9 cellular contexts compared by ENCODE assay signal in the genomic region with DNA sequence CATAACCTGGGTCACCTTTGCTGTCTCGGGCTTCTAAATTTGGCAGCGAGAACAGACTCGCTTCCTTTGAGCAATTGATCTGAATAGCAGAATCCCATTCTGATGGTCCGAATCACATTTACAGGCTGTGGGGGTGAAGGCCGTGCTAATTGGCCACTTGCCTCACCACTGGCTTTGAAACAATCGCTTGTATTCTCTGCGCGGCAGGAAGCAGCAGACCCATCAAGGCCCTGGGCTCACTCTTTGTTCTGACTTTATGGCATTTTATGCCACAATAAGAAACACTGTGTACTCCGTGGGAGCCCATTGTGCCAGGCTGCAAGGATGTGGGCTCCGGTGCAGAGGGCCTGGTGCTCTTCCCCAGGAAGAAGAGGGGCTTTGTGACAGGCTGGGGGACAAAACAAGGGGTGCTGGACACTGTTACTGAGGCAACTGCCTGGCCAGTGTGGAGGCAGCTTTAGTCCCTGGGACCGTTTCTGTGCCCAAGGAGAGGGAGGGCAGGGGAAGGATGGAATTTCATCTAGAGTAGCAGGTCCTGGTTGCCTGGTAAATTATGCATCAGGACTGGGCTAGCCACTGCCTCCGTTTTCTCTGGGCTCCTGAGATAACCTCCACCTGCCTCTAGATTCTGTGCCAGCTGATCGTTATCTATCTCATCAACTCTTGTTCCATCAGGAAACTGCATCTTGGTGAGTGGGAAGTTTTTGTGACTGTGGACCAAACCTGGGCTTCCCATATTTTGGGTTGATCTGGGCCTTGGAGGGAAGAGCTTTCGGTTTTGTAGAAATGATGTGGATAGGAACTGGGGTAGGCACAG.
DNase-seq lines count a peak whose midpoint lies in the region; ATAC-seq, FAIRE-seq and TF ChIP-seq lines count a peak whose summit lies in the region.
"Had no signal": no experiment of that assay in that cellular context is flagged by ENCODE, and none has a peak within 500 bp of the region (broad histone marks: within the 10 kb centered on the region; RNA-seq: fewer than 3 reads in every experiment).

No MANE protein-coding gene starts in this region.

- H3K4ac ChIP-seq in H9 (ENCODE audit: low read depth, low read length) = no peak overlapping the region

- TF ChIP-seq CTCF in H9 (conservative IDR thresholded peaks at IDR 0.05) (no peak), astrocyte (IDR thresholded peaks at IDR 0.05; ENCODE audit: insufficient read depth, low read depth, low read length) (no peak)

- no peaks in the 10 kb centered on the region for H3K79me1 ChIP-seq in H9 (ENCODE audit: insufficient read depth, low read depth, low read length, poor library complexity, severe bottlenecking)

- H2BK5ac ChIP-seq in H9 (ENCODE audit: insufficient read length, low read length) = no peak overlapping the region

- no peak for FAIRE-seq in astrocyte (lab: Jason Lieb, UNC)

- H3K36me3 ChIP-seq in astrocyte (ENCODE audit: insufficient read depth, low read length) = no peaks in the 10 kb centered on the region

- H2AK5ac ChIP-seq in H9 (ENCODE audit: insufficient read length, low read length) = no peak overlapping the region

- no peak overlapping the region for H3K18ac ChIP-seq in H9 (ENCODE audit: insufficient read length, low read depth, low read length)

- no peaks in the 10 kb centered on the region for H3K79me2 ChIP-seq in H9 (ENCODE audit: insufficient read depth, low read length)
- H3K79me2 ChIP-seq in astrocyte (ENCODE audit: insufficient read depth, low read length) = no peaks in the 10 kb centered on the region

- no peak overlapping the region for H3K23ac ChIP-seq in H9 (ENCODE audit: insufficient read length, low read depth, low read length)

- H3K27me3 ChIP-seq in H9 (ENCODE audit: insufficient read depth, low read length) (no peaks in the 10 kb centered on the region; the same call in 1 of the 2 replicates), astrocyte (ENCODE audit: insufficient read depth, low read length) (no peaks in the 10 kb centered on the region)

- H3K4me1 Mint-ChIP-seq in H9 = peaks cover 27 to 32% of the 10 kb centered on the region in 2 experiments
- peaks cover 10% of the 10 kb centered on the region for H3K4me1 Mint-ChIP-seq in astrocyte (ENCODE audit: low read depth, unreplicated experiment)
- H3K4me1 Mint-ChIP-seq in activated naive CD8-positive, alpha-beta T cell treated with anti-CD3 and anti-CD28 coated beads, Interleukin-2, amount 50 U/mL, for 24 hours = peaks cover 15% of the 10 kb centered on the region

- no peak overlapping the region for H2BK120ac ChIP-seq in H9 (ENCODE audit: low read depth, low read length, poor library complexity, severe bottlenecking)

- no peak overlapping the region for H2BK15ac ChIP-seq in H9 (ENCODE audit: low read depth, low read length)

- H3K9me3 Mint-ChIP-seq in H9 = peaks cover 16 to 27% of the 10 kb centered on the region in 2 experiments
- H3K9me3 Mint-ChIP-seq in astrocyte (ENCODE audit: unreplicated experiment) = peaks cover 14% of the 10 kb centered on the region
- no peaks in the 10 kb centered on the region for H3K9me3 Mint-ChIP-seq in activated naive CD8-positive, alpha-beta T cell treated with anti-CD3 and anti-CD28 coated beads, Interleukin-2, amount 50 U/mL, for 24 hours
- H3K9me3 Mint-ChIP-seq: activated CD4-positive, alpha-beta T cell treated with anti-CD3 and anti-CD28 coated beads, Interleukin-2, amount 10 ng/mL, durations not matched to agents 24 days and 14 days had no signal

- H2BK12ac ChIP-seq in H9 (ENCODE audit: insufficient read length, low read depth, low read length) = no peak overlapping the region

- H3K36me3 Mint-ChIP-seq in H9 (ENCODE audit: insufficient read depth in 1 of 3, low read depth in 3 of 3) = peaks cover 7 to 24% (median 21%) of the 10 kb centered on the region in 3 experiments
- peaks cover 10% of the 10 kb centered on the region for H3K36me3 Mint-ChIP-seq in astrocyte (ENCODE audit: low read depth, unreplicated experiment)
- H3K36me3 Mint-ChIP-seq in activated naive CD8-positive, alpha-beta T cell treated with anti-CD3 and anti-CD28 coated beads, Interleukin-2, amount 50 U/mL, for 24 hours (ENCODE audit: low read depth) = no peaks in the 10 kb centered on the region

- H2BK20ac ChIP-seq in H9 (ENCODE audit: low read depth, low read length, poor library complexity, severe bottlenecking) = no peak overlapping the region

- no peak overlapping the region for H3K56ac ChIP-seq in H9 (ENCODE audit: insufficient read length, low read depth, low read length)

- H3K4me3 Mint-ChIP-seq in H9 = peak overlapping the region; percentile 83 to 90
- H3K4me3 Mint-ChIP-seq in astrocyte (ENCODE audit: unreplicated experiment) = peak overlapping the region; percentile 90
- H3K4me3 Mint-ChIP-seq in activated naive CD8-positive, alpha-beta T cell treated with anti-CD3 and anti-CD28 coated beads, Interleukin-2, amount 50 U/mL, for 24 hours = no peak overlapping the region

- H3K27me3 Mint-ChIP-seq in H9 (ENCODE audit: low read depth) (peaks cover 42% of the 10 kb centered on the region), astrocyte (ENCODE audit: low read depth, unreplicated experiment) (peaks cover 6% of the 10 kb centered on the region)
- H3K27me3 Mint-ChIP-seq in activated naive CD8-positive, alpha-beta T cell treated with anti-CD3 and anti-CD28 coated beads, Interleukin-2, amount 50 U/mL, for 24 hours = peaks cover 27% of the 10 kb centered on the region

- ATAC-seq in activated naive CD8-positive, alpha-beta T cell treated with anti-CD3 and anti-CD28 coated beads, Interleukin-2, amount 50 U/mL, for 24 hours = no peak
- ATAC-seq in HG03432 (IDR thresholded peaks at IDR 0.05; ENCODE audit: unreplicated experiment) = no peak
- ATAC-seq in activated CD4-positive, CD25-positive, alpha-beta regulatory T cell treated with anti-CD3 and anti-CD28 coated beads, Interleukin-2, amount 50 U/mL, for 24 hours = no peak

- WGBS in H9 (ENCODE audit: extremely low coverage, insufficient read length, low lambda C conversion rate) = no CpG with 5 or more reads among the region's 14 CpGs

- H4K20me1 ChIP-seq in H9 (ENCODE audit: control insufficient read depth, insufficient read depth, insufficient read length) (no peaks in the 10 kb centered on the region), astrocyte (ENCODE audit: insufficient read depth, low read length) (no peaks in the 10 kb centered on the region)

- no peak overlapping the region for H4K8ac ChIP-seq in H9 (replicated peaks; ENCODE audit: insufficient read length, low read depth, low read length)

- H3K4me2 ChIP-seq in H9 (ENCODE audit: insufficient read depth, insufficient read length, low read length) = peak overlapping the region; percentile 51
- peak overlapping the region; percentile 98 for H3K4me2 ChIP-seq in astrocyte (ENCODE audit: low read length)

- H4K5ac ChIP-seq in H9 (ENCODE audit: insufficient read length, low read depth, low read length) = no peak overlapping the region

- H4K91ac ChIP-seq in H9 (ENCODE audit: insufficient read length, low read depth, low read length) = no peak overlapping the region

- no peak overlapping the region for H2AFZ ChIP-seq in H9 (ENCODE audit: low read length)
- peak overlapping the region; percentile 86 for H2AFZ ChIP-seq in astrocyte (ENCODE audit: low read depth, low read length)

- H3K27ac Mint-ChIP-seq in H9 (peak overlapping the region in 2 of 3 experiments; percentile 85 to 95; a peak in 5 of 7 replicates), astrocyte (ENCODE audit: unreplicated experiment) (peak overlapping the region; percentile 35)
- H3K27ac Mint-ChIP-seq in activated naive CD8-positive, alpha-beta T cell treated with anti-CD3 and anti-CD28 coated beads, Interleukin-2, amount 50 U/mL, for 24 hours = no peak overlapping the region
- H3K27ac Mint-ChIP-seq: activated CD4-positive, alpha-beta T cell treated with anti-CD3 and anti-CD28 coated beads, Interleukin-2, amount 10 ng/mL, durations not matched to agents 24 days and 14 days had no signal

- H3K9me3 ChIP-seq in H9 (ENCODE audit: control insufficient read depth, low read depth, low read length) (no peaks in the 10 kb centered on the region), astrocyte (ENCODE audit: insufficient read depth, low read depth, low read length) (peaks cover 7% of the 10 kb centered on the region)

- no peak overlapping the region for H3K14ac ChIP-seq in H9 (ENCODE audit: insufficient read depth, low read length)

- H3K4me1 ChIP-seq in H9 (ENCODE audit: insufficient read depth, low read length) = peaks cover 5% of the 10 kb centered on the region
- peaks cover 29% of the 10 kb centered on the region for H3K4me1 ChIP-seq in astrocyte (ENCODE audit: insufficient read depth, low read length)

- H3K27ac ChIP-seq in H9 (ENCODE audit: insufficient read length, low read depth, low read length) = no peak overlapping the region
- peak overlapping the region; percentile 71 for H3K27ac ChIP-seq in astrocyte (ENCODE audit: low read depth, low read length)

- no peak overlapping the region for H3T11ph ChIP-seq in H9 (ENCODE audit: low read length)

- H3K9ac ChIP-seq in H9 (ENCODE audit: extremely low read depth, insufficient read length, low read length) = no peak overlapping the region
- H3K9ac ChIP-seq in astrocyte (ENCODE audit: low read length) = peak overlapping the region; percentile 90

- peak overlapping the region; percentile 55 for H3K4me3 ChIP-seq in astrocyte (ENCODE audit: insufficient read depth, low read depth, low read length)

- DNase-seq in H9 (peak; percentile 86), astrocyte (ENCODE audit: low read depth) (peak; percentile 53), hypothalamus (lab: John Stamatoyannopoulos, UW) (peak in 45 of 51 donors; percentile 16 to 88 (median 61)), renal cortical epithelial cell (ENCODE audit: low read depth) (peak; percentile 23), GF-D8 (lab: John Stamatoyannopoulos, UW) (no peak)
- DNase-seq in activated naive CD8-positive, alpha-beta T cell treated with anti-CD3 and anti-CD28 coated beads, Interleukin-2, amount 50 U/mL, for 24 hours = no peak
- DNase-seq: activated CD4-positive, alpha-beta T cell treated with anti-CD3 and anti-CD28 coated beads, Interleukin-2, amount 10 ng/mL, durations not matched to agents 24 days and 14 days had no signal

- H3K23me2 ChIP-seq in H9 (ENCODE audit: insufficient read length, low read depth, low read length, poor library complexity, severe bottlenecking) = peaks cover 17% of the 10 kb centered on the region

Comparison
In these comparisons a context has a peak if more than half of its experiments do, and no peak if none do; other contexts are left out.
1. DNase-seq: peak in H9 (single experiment), astrocyte (single experiment), hypothalamus (45 of 51) and renal cortical epithelial cell (single experiment); none in activated naive CD8-positive, alpha-beta T cell treated with anti-CD3 and anti-CD28 coated beads, Interleukin-2, amount 50 U/mL, for 24 hours (single experiment) and GF-D8 (single experiment).